Comparison of ENCODE assay signal across 8 cellular contexts in genomic region chr6:157323924-157324276, GRCh38. TPM values are rescaled to one million over a fixed set of nuclear protein-coding genes. Genes with fewer than 3 reads are reported as not detected.
DNase-seq lines count a peak whose midpoint lies in the region; ATAC-seq and TF ChIP-seq lines count a peak whose summit lies in the region.

No MANE protein-coding gene starts in this region.

- TF ChIP-seq CTCF in CD14-positive monocyte (IDR thresholded peaks at IDR 0.05) (no peak), osteocyte (IDR thresholded peaks at IDR 0.05) (no peak)

- peak; percentile 42 for ATAC-seq in GM21447 (IDR thresholded peaks at IDR 0.05; ENCODE audit: unreplicated experiment)
- no peak for ATAC-seq in HG03097 (IDR thresholded peaks at IDR 0.05; ENCODE audit: low FRiP score, unreplicated experiment)

- in situ Hi-C loops in KBM-7 (cut with MboI; ENCODE audit: low pct_unique_long_range_greater_than_20kb, low sequenced_read_pairs): no loop called here

- H3K27me3 Mint-ChIP-seq in CD14-positive monocyte (ENCODE audit: low read depth in 3 of 3) (peaks cover 5 to 19% (median 8%) of the 10 kb centered on the region in 3 donors), osteocyte (ENCODE audit: unreplicated experiment) (peaks cover 19% of the 10 kb centered on the region)
- H3K27me3 Mint-ChIP-seq in activated naive CD4-positive, alpha-beta T cell treated with anti-CD3 and anti-CD28 coated beads for 36 hours (ENCODE audit: low read depth): peaks cover 26% of the 10 kb centered on the region

- H3K36me3 Mint-ChIP-seq in CD14-positive monocyte (peaks cover 8 to 10% of the 10 kb centered on the region in 2 donors), osteocyte (ENCODE audit: unreplicated experiment) (no peaks in the 10 kb centered on the region)
- peaks cover 2% of the 10 kb centered on the region for H3K36me3 Mint-ChIP-seq in activated naive CD4-positive, alpha-beta T cell treated with anti-CD3 and anti-CD28 coated beads for 36 hours (ENCODE audit: low read depth)

- H3K4me3 Mint-ChIP-seq in CD14-positive monocyte (peak overlapping the region; percentile 98 to 99), osteocyte (ENCODE audit: unreplicated experiment) (peak overlapping the region; percentile 95)
- H3K4me3 Mint-ChIP-seq in activated naive CD4-positive, alpha-beta T cell treated with anti-CD3 and anti-CD28 coated beads for 36 hours: peak overlapping the region; percentile 94

- intact Hi-C loops in CD14-positive monocyte (cut with micrococcal nuclease): loop anchor here in 1 of 2 donors (5.0 kb wide), 2 partner anchors 58 to 843 kb away; partner anchors contain the start of genes GTF2H5, SERAC1 and ZDHHC14
- intact Hi-C loops in activated naive CD4-positive, alpha-beta T cell treated with anti-CD3 and anti-CD28 coated beads for 36 hours (cut with micrococcal nuclease): loop anchor here (1.0 to 5.0 kb wide), 6 partner anchors 43 to 844 kb away; partner anchors contain the start of genes GTF2H5 and SERAC1

- H3K4me1 Mint-ChIP-seq in CD14-positive monocyte (peaks cover 14% of the 10 kb centered on the region), osteocyte (ENCODE audit: unreplicated experiment) (peaks cover 17% of the 10 kb centered on the region)
- peaks cover 20% of the 10 kb centered on the region for H3K4me1 Mint-ChIP-seq in activated naive CD4-positive, alpha-beta T cell treated with anti-CD3 and anti-CD28 coated beads for 36 hours (ENCODE audit: low read depth)

- peak overlapping the region; percentile 92 to 98 (median 97) for H3K27ac Mint-ChIP-seq in CD14-positive monocyte
- H3K27ac Mint-ChIP-seq in activated naive CD4-positive, alpha-beta T cell treated with anti-CD3 and anti-CD28 coated beads for 36 hours: peak overlapping the region; percentile 65
- peak overlapping the region; percentile 98 for H3K27ac Mint-ChIP-seq in osteocyte (ENCODE audit: unreplicated experiment)

- peak; percentile 57 for DNase-seq in CD14-positive monocyte (ENCODE audit: low spot score)
- DNase-seq in KBM-7: peak; percentile 71
- peak; percentile 43 for DNase-seq in activated naive CD4-positive, alpha-beta T cell treated with anti-CD3 and anti-CD28 coated beads for 36 hours
- peak; percentile 80 for DNase-seq in glomerular visceral epithelial cell (ENCODE audit: extremely low spot score)
- DNase-seq in osteocyte (ENCODE audit: extremely low spot score, unreplicated experiment): peak; percentile 91
- no peak for DNase-seq in amygdala (lab: John Stamatoyannopoulos, UW)

- CTCF ChIA-PET in activated naive CD4-positive, alpha-beta T cell treated with anti-CD3 and anti-CD28 coated beads for 36 hours (lab: Charles Lee): interaction anchor here (0.7 to 4.5 kb wide), 10 partner anchors 8 to 723 kb away, joined by 3 to 38 read pairs (median 4); no protein-coding TSS in a partner anchor

- no peaks in the 10 kb centered on the region for H3K9me3 Mint-ChIP-seq in CD14-positive monocyte
- H3K9me3 Mint-ChIP-seq in activated naive CD4-positive, alpha-beta T cell treated with anti-CD3 and anti-CD28 coated beads for 36 hours: no peaks in the 10 kb centered on the region
- H3K9me3 Mint-ChIP-seq in osteocyte (ENCODE audit: unreplicated experiment): no peaks in the 10 kb centered on the region

RNA-seq across cellular contexts. Expression of gene TMEM242, which starts 0.6 kb away (rescaled TPM):
- polyA plus RNA-seq in CD14-positive monocyte: 1 to 10 TPM; 8.3 to 9.8 TPM
- 10 to 100 TPM in 1 of 2 experiments, 1 to 10 TPM in 1; 9.3 to 10.3 TPM for total RNA-seq in activated naive CD4-positive, alpha-beta T cell treated with anti-CD3 and anti-CD28 coated beads for 36 hours
- total RNA-seq in osteocyte: 12.3 and 12.7 TPM in 2 replicates

RNA-seq across cellular contexts. Expression of gene ZDHHC14, which starts 57.1 kb away (rescaled TPM):
- under 1 TPM; 0.30 to 0.93 TPM for polyA plus RNA-seq in CD14-positive monocyte
- total RNA-seq in activated naive CD4-positive, alpha-beta T cell treated with anti-CD3 and anti-CD28 coated beads for 36 hours: 1 to 10 TPM; 1.1 to 1.2 TPM
- 8.3 and 9.1 TPM in 2 replicates for total RNA-seq in osteocyte

Comparison
In these comparisons a context has a peak if more than half of its experiments do, and no peak if none do; other contexts are left out.
1. DNase-seq: peak in CD14-positive monocyte (single experiment), KBM-7 (single experiment), activated naive CD4-positive, alpha-beta T cell treated with anti-CD3 and anti-CD28 coated beads for 36 hours (single experiment), glomerular visceral epithelial cell (single experiment) and osteocyte (single experiment); none in amygdala (0 of 56).
2. Peak in every context shown above with its lines, with median percentiles within 50 percentile points of each other: H3K27ac Mint-ChIP-seq and H3K4me3 Mint-ChIP-seq.